ENCODE assay signal across 16 cellular contexts in genomic region chr22:45636668-45637067, GRCh38.
"Had no signal": no experiment of that assay in that cellular context is flagged by ENCODE, and none has a peak within 500 bp of the region (broad histone marks: within the 10 kb centered on the region; RNA-seq: fewer than 3 reads in every experiment).

No MANE protein-coding gene starts in this region.

- H3K4me1 ChIP-seq: pancreas, testis had no signal

- H3K36me3 ChIP-seq: colonic mucosa, pancreas, tibial nerve had no signal

- DNase-seq: colonic mucosa; dermis blood vessel endothelial cell; foreskin keratinocyte; left colon; left ventricle myocardium superior; naive B cell; occipital lobe; pancreas; stimulated activated CD4-positive, alpha-beta T cell treated with anti-CD3 and anti-CD28 coated beads, Interleukin-4, amount 100 ng/mL, for 1 hour; stimulated activated CD8-positive, alpha-beta memory T cell treated with anti-CD3 and anti-CD28 coated beads, Interleukin-4, amount 100 ng/mL, for 48 hours; testis had no signal

- H3K27ac ChIP-seq: colonic mucosa, foreskin keratinocyte, hepatocyte, pancreas, testis, tibial nerve had no signal

- H3K4me3 ChIP-seq: colonic mucosa, hepatocyte, lung, pancreas, testis, tibial nerve had no signal

- H3K27me3 ChIP-seq: colonic mucosa, foreskin keratinocyte, pancreas, testis had no signal

- H2AFZ ChIP-seq: hepatocyte had no signal

- H3K9me3 ChIP-seq: colonic mucosa, pancreas, testis, tibial nerve had no signal

- ATAC-seq: foreskin keratinocyte; left colon; left ventricle myocardium superior; pancreas; right cardiac atrium; stimulated activated effector memory CD8-positive, alpha-beta T cell treated with anti-CD3 and anti-CD28 coated beads, Interleukin-12 subunit alpha, Interleukin-12 subunit beta, amount 100 ng/mL, for 72 hours had no signal

- H3K4me2 ChIP-seq: hepatocyte had no signal
